27 cellular contexts compared by ENCODE assay signal in genomic region chr2:8087480-8087840, GRCh38.
DNase-seq lines count a peak whose midpoint lies in the region; ATAC-seq, FAIRE-seq and TF ChIP-seq lines count a peak whose summit lies in the region.
"Had no signal": no experiment of that assay in that cellular context is flagged by ENCODE, and none has a peak within 500 bp of the region (broad histone marks: within the 10 kb centered on the region; RNA-seq: fewer than 3 reads in every experiment).

No MANE protein-coding gene starts in this region.

- POLR2A ChIA-PET in AG04450 (lab: Yijun Ruan, JAX), result interaction anchor here (2.2 kb wide), 1 partner anchor 595 kb away, joined by 11 read pairs; the partner anchor contains the start of gene ID2

- H3K27ac ChIP-seq in AG04450 (ENCODE audit: low read depth, low read length), result peak overlapping the region; percentile 81
- peak overlapping the region; percentile 66 for H3K27ac ChIP-seq in brain microvascular endothelial cell
- H3K27ac ChIP-seq: gastrocnemius medialis, pancreas, PC-9, vagina had no signal

- ATAC-seq in left lobe of liver (peak; percentile 73), GM21360 (IDR thresholded peaks at IDR 0.05; ENCODE audit: unreplicated experiment) (no peak)
- ATAC-seq: activated CD8-positive, alpha-beta memory T cell treated with anti-CD3 and anti-CD28 coated beads, Interleukin-2, amount 10 ng/mL, durations not matched to agents 7 days and 5 days; gastrocnemius medialis; left ventricle myocardium superior; stimulated activated naive CD8-positive, alpha-beta T cell treated with anti-CD3 and anti-CD28 coated beads, Interleukin-15, Interleukin-2, amounts not matched to agents 100 U/mL and 50 U/mL, for 24 hours; WTC11 had no signal

- TF ChIP-seq POLR2A in GM12891 (IDR thresholded peaks at IDR 0.05; ENCODE audit: low read depth, low read length), result no peak

- H3K27me3 ChIP-seq in AG04450 (ENCODE audit: control insufficient read depth, insufficient read depth, low read length) (no peaks in the 10 kb centered on the region), brain microvascular endothelial cell (replicated peaks) (no peaks in the 10 kb centered on the region)
- H3K27me3 ChIP-seq: gastrocnemius medialis, hepatocyte, pancreas, vagina had no signal

- no peaks in the 10 kb centered on the region for H3K9me3 ChIP-seq in AG04450 (ENCODE audit: control insufficient read depth, insufficient read depth, low read length)
- H3K9me3 ChIP-seq: gastrocnemius medialis, pancreas, vagina had no signal

- in situ Hi-C loops in brain microvascular endothelial cell (cut with HindIII; ENCODE audit: low pct_ligation_motif_present, low sequenced_read_pairs), result no loop called here

- CTCF ChIA-PET in AG04450 (lab: Charles Lee), result no interaction called here

- no peaks in the 10 kb centered on the region for H3K36me3 ChIP-seq in brain microvascular endothelial cell (replicated peaks)
- H3K36me3 ChIP-seq: gastrocnemius medialis, pancreas, vagina had no signal

- H3K4me3 ChIP-seq in AG04450 (ENCODE audit: low read depth, low read length) (no peak overlapping the region), brain microvascular endothelial cell (ENCODE audit: low read depth, low read length) (no peak overlapping the region)
- H3K4me3 ChIP-seq: gastrocnemius medialis, hepatocyte, pancreas, PC-9, vagina had no signal

- FAIRE-seq in GM12891 (lab: Jason Lieb, UNC), result no peak
- FAIRE-seq: endothelial cell of umbilical vein, pancreas had no signal

- TF ChIP-seq CTCF in AG04450 (IDR thresholded peaks at IDR 0.05; ENCODE audit: low read depth, low read length) (no peak), brain microvascular endothelial cell (IDR thresholded peaks at IDR 0.05; ENCODE audit: low read depth, low read length, missing control alignments) (no peak)

- DNase-seq in AG04450 (ENCODE audit: low read depth, low spot score), result no peak
- peak; percentile 87 for DNase-seq in RPMI7951 (ENCODE audit: low read depth)
- DNase-seq in brain microvascular endothelial cell, result no peak
- no peak for DNase-seq in left lobe of liver (ENCODE audit: low spot score)
- no peak for DNase-seq in GM12891 (ENCODE audit: insufficient read length, low spot score)
- no peak for DNase-seq in NCI-H187 treated with DMSO at 0.1 percent for 48 hours (lab: John Stamatoyannopoulos, UW)
- no peak for DNase-seq in SKM-1 treated with dmso at 0.1 percent for 144 hours (lab: John Stamatoyannopoulos, UW; ENCODE audit: unreplicated experiment)
- DNase-seq: activated CD4-positive, alpha-beta T cell treated with anti-CD3 and anti-CD28 coated beads, Interleukin-2, amount 50 U/mL, for 1 hour; activated CD8-positive, alpha-beta memory T cell treated with anti-CD3 and anti-CD28 coated beads, Interleukin-2, amount 10 ng/mL, durations not matched to agents 7 days and 5 days; C1 segment of cervical spinal cord; DND-41; gastrocnemius medialis; immature natural killer cell; left ventricle myocardium superior; NCI-H1436; NCI-H510A; nephron progenitor cell; pancreas; PC-9; stimulated activated CD4-positive, alpha-beta T cell treated with anti-CD3 and anti-CD28 coated beads, Interleukin-12 subunit alpha, Interleukin-12 subunit beta, amount 100 ng/mL, for 4 hours; stimulated activated CD4-positive, alpha-beta T cell treated with anti-CD3 and anti-CD28 coated beads, Interleukin-4, amount 100 ng/mL, for 4 hours; stimulated activated naive CD8-positive, alpha-beta T cell treated with anti-CD3 and anti-CD28 coated beads, Interleukin-15, Interleukin-2, amounts not matched to agents 100 U/mL and 50 U/mL, for 24 hours had no signal

TF ChIP-seq in GM12891, 5 proteins besides CTCF, POLR2A, EP300 and RAD21:
- TF ChIP-seq TAF1 (IDR thresholded peaks at IDR 0.05; ENCODE audit: low read depth, low read length), result no peak
- TF ChIP-seq PAX5 (IDR thresholded peaks at IDR 0.05; ENCODE audit: insufficient read depth, low read length, severe bottlenecking), result no peak
- no peak for TF ChIP-seq POLR2AphosphoS5 (IDR thresholded peaks at IDR 0.05; ENCODE audit: low read depth, low read length)
- TF ChIP-seq SPI1 (IDR thresholded peaks at IDR 0.05; ENCODE audit: low read depth, low read length), result no peak
- TF ChIP-seq POU2F2 (IDR thresholded peaks at IDR 0.05; ENCODE audit: low read depth, low read length), result no peak
